In genomic region chr10:63375859-63376258, GRCh38 we compare ENCODE assay signal across 1 cellular context.
TF ChIP-seq lines count a peak whose summit lies in the region.

No MANE protein-coding gene starts in this region.

TF ChIP-seq in WTC11, 78 proteins besides CTCF, POLR2A, EP300 and RAD21 (continued from another document):
- no peak for TF ChIP-seq USF2 (CRISPR knock-in tag; IDR thresholded peaks at IDR 0.05)
- no peak for TF ChIP-seq ATF3 (CRISPR knock-in tag; conservative IDR thresholded peaks at IDR 0.05)
- no peak for TF ChIP-seq MXD4 (CRISPR knock-in tag; IDR thresholded peaks at IDR 0.05; ENCODE audit: borderline replicate concordance)
- no peak for TF ChIP-seq HMGA2 (CRISPR knock-in tag; IDR thresholded peaks at IDR 0.05)
- no peak for TF ChIP-seq SOX15 (CRISPR knock-in tag; IDR thresholded peaks at IDR 0.05)
